Comparison of ENCODE assay signal across 1 cellular context in the genomic region with DNA sequence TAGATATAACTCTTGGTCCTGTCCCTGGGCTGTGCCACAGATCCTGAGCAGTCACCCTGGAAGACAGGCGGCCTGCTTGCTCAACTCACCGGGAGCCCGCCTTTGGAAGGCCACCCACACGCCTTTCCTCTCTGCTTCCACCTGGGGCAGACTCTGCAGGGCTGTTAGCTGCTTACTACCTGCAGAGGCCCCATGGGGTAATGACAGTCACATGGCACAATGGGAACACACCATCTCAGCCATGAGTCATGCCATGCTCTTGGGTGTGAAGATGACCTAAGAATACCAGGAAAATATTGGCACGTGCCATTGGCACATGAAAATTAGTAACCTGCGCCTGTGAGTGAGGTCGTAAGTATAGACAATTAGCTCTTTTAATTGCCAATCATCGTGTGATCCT.
TF ChIP-seq lines count a peak whose summit lies in the region.

No MANE protein-coding gene starts in this region.

TF ChIP-seq in H1, 55 proteins besides CTCF, POLR2A, EP300 and RAD21 (continued from another document):
- TF ChIP-seq, protein P1, sequence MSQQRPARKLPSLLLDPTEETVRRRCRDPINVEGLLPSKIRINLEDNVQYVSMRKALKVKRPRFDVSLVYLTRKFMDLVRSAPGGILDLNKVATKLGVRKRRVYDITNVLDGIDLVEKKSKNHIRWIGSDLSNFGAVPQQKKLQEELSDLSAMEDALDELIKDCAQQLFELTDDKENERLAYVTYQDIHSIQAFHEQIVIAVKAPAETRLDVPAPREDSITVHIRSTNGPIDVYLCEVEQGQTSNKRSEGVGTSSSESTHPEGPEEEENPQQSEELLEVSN (IDR thresholded peaks at IDR 0.05) = peak; percentile 32; the same call in 1 of the 2 replicates
